ENCODE assay signal across 8 cellular contexts in genomic region chr1:14095001-14095400, GRCh38.
A peak's percentile ranks its signal among the peaks of the same experiment; 100 is the strongest.
DNase-seq lines count a peak whose midpoint lies in the region; ATAC-seq, FAIRE-seq and TF ChIP-seq lines count a peak whose summit lies in the region.

No MANE protein-coding gene starts in this region.

- TF ChIP-seq CTCF in astrocyte of the spinal cord (IDR thresholded peaks at IDR 0.05; ENCODE audit: low read depth, low read length) (peak; percentile 35), neural cell (IDR thresholded peaks at IDR 0.05; ENCODE audit: poor library complexity, severe bottlenecking) (peak; percentile 45)

- H3K27ac Mint-ChIP-seq in T-helper 2 cell treated with Interferon-gamma antibody and Interleukin-4, amounts not matched to agents 5 μg/mL and 100 μg/mL, for 36 hours = no peak overlapping the region
- no peak overlapping the region for H3K27ac Mint-ChIP-seq in activated naive CD4-positive, alpha-beta T cell treated with anti-CD3 and anti-CD28 coated beads, Interleukin-2, amount 50 U/mL, for 72 hours
- no peak overlapping the region for H3K27ac Mint-ChIP-seq in activated T-helper 2 cell treated with anti-CD3 and anti-CD28 coated beads, Interferon-gamma antibody, Interleukin-2, Interleukin-4, amounts not matched to agents 10 μg/mL and 5 μg/mL and 100 μg/mL, durations not matched to agents 14 hours and 24 hours and 36 hours

- no peak overlapping the region for H3K9ac ChIP-seq in neural cell (ENCODE audit: low read length)

- no peaks in the 10 kb centered on the region for H3F3A ChIP-seq in neural cell (ENCODE audit: insufficient read depth, low read length, poor library complexity, severe bottlenecking)

- TF ChIP-seq POLR2A in GM12891 (IDR thresholded peaks at IDR 0.05; ENCODE audit: low read depth, low read length) = no peak

- H4K20me1 ChIP-seq in neural cell (ENCODE audit: insufficient read depth) = no peaks in the 10 kb centered on the region

- no peak overlapping the region for H3K4me2 ChIP-seq in neural cell (ENCODE audit: low read length)

- peaks cover 10% of the 10 kb centered on the region for H3K9me3 Mint-ChIP-seq in T-helper 2 cell treated with Interferon-gamma antibody and Interleukin-4, amounts not matched to agents 5 μg/mL and 100 μg/mL, for 36 hours
- peaks cover 8 to 11% of the 10 kb centered on the region in 2 donors for H3K9me3 Mint-ChIP-seq in activated naive CD4-positive, alpha-beta T cell treated with anti-CD3 and anti-CD28 coated beads, Interleukin-2, amount 50 U/mL, for 72 hours
- H3K9me3 Mint-ChIP-seq in activated T-helper 2 cell treated with anti-CD3 and anti-CD28 coated beads, Interferon-gamma antibody, Interleukin-2, Interleukin-4, amounts not matched to agents 10 μg/mL and 5 μg/mL and 100 μg/mL, durations not matched to agents 14 hours and 24 hours and 36 hours = peaks cover 6% of the 10 kb centered on the region

- in situ Hi-C loops in astrocyte of the spinal cord (cut with HindIII; ENCODE audit: low sequenced_read_pairs) = no loop called here

- H2AFZ ChIP-seq in neural cell (ENCODE audit: low read depth, low read length) = no peak overlapping the region

- intact Hi-C loops in activated T-helper 2 cell treated with anti-CD3 and anti-CD28 coated beads, Interferon-gamma antibody, Interleukin-2, Interleukin-4, amounts not matched to agents 10 μg/mL and 5 μg/mL and 100 μg/mL, durations not matched to agents 14 hours and 24 hours and 36 hours (cut with micrococcal nuclease) = no loop called here

- H3K27me3 Mint-ChIP-seq in T-helper 2 cell treated with Interferon-gamma antibody and Interleukin-4, amounts not matched to agents 5 μg/mL and 100 μg/mL, for 36 hours (ENCODE audit: low read depth) = no peaks in the 10 kb centered on the region
- no peaks in the 10 kb centered on the region for H3K27me3 Mint-ChIP-seq in activated T-helper 2 cell treated with anti-CD3 and anti-CD28 coated beads, Interferon-gamma antibody, Interleukin-2, Interleukin-4, amounts not matched to agents 10 μg/mL and 5 μg/mL and 100 μg/mL, durations not matched to agents 14 hours and 24 hours and 36 hours (ENCODE audit: low read depth)

- H3K9me3 ChIP-seq in neural cell (ENCODE audit: low read length) = no peaks in the 10 kb centered on the region

- H3K9me2 ChIP-seq in neural cell (ENCODE audit: insufficient read depth, low read length) = no peaks in the 10 kb centered on the region

- H3K36me3 ChIP-seq in neural cell (ENCODE audit: insufficient read depth, low read length) = no peaks in the 10 kb centered on the region

- FAIRE-seq in GM12891 (lab: Jason Lieb, UNC) = no peak

- peak; percentile 13 for DNase-seq in GM12891 (ENCODE audit: insufficient read length, low spot score)
- peak; percentile 34 for DNase-seq in NCI-H1105 (lab: John Stamatoyannopoulos, UW)
- peak; percentile 7 for DNase-seq in astrocyte of the spinal cord (ENCODE audit: low read depth, low spot score)
- DNase-seq in T-helper 2 cell treated with Interferon-gamma antibody and Interleukin-4, amounts not matched to agents 5 μg/mL and 100 μg/mL, for 36 hours (ENCODE audit: low spot score) = no peak
- no peak for DNase-seq in activated naive CD4-positive, alpha-beta T cell treated with anti-CD3 and anti-CD28 coated beads, Interleukin-2, amount 50 U/mL, for 72 hours (ENCODE audit: low spot score in 2 of 2)
- DNase-seq in activated T-helper 2 cell treated with anti-CD3 and anti-CD28 coated beads, Interferon-gamma antibody, Interleukin-2, Interleukin-4, amounts not matched to agents 10 μg/mL and 5 μg/mL and 100 μg/mL, durations not matched to agents 14 hours and 24 hours and 36 hours (ENCODE audit: low spot score) = no peak

- peak; percentile 55 for TF ChIP-seq RAD21 in neural cell (conservative IDR thresholded peaks at IDR 0.05)

- no peaks in the 10 kb centered on the region for H3K4me1 Mint-ChIP-seq in T-helper 2 cell treated with Interferon-gamma antibody and Interleukin-4, amounts not matched to agents 5 μg/mL and 100 μg/mL, for 36 hours (ENCODE audit: low read depth)
- H3K4me1 Mint-ChIP-seq in activated T-helper 2 cell treated with anti-CD3 and anti-CD28 coated beads, Interferon-gamma antibody, Interleukin-2, Interleukin-4, amounts not matched to agents 10 μg/mL and 5 μg/mL and 100 μg/mL, durations not matched to agents 14 hours and 24 hours and 36 hours (ENCODE audit: low read depth) = no peaks in the 10 kb centered on the region

- no peaks in the 10 kb centered on the region for H3K36me3 Mint-ChIP-seq in T-helper 2 cell treated with Interferon-gamma antibody and Interleukin-4, amounts not matched to agents 5 μg/mL and 100 μg/mL, for 36 hours (ENCODE audit: low read depth)
- H3K36me3 Mint-ChIP-seq in activated naive CD4-positive, alpha-beta T cell treated with anti-CD3 and anti-CD28 coated beads, Interleukin-2, amount 50 U/mL, for 72 hours = peaks cover 6 to 12% of the 10 kb centered on the region in 2 donors
- no peaks in the 10 kb centered on the region for H3K36me3 Mint-ChIP-seq in activated T-helper 2 cell treated with anti-CD3 and anti-CD28 coated beads, Interferon-gamma antibody, Interleukin-2, Interleukin-4, amounts not matched to agents 10 μg/mL and 5 μg/mL and 100 μg/mL, durations not matched to agents 14 hours and 24 hours and 36 hours (ENCODE audit: low read depth)

- no peak overlapping the region for H3K4me3 ChIP-seq in astrocyte of the spinal cord (ENCODE audit: low read depth, low read length)
- H3K4me3 ChIP-seq in neural cell (ENCODE audit: low read length) = no peak overlapping the region

- H3K27me3 ChIP-seq in neural cell (ENCODE audit: insufficient read depth, low read depth, low read length) = no peaks in the 10 kb centered on the region

- H3K27ac ChIP-seq in neural cell (ENCODE audit: low read length) = no peak overlapping the region

- no peak for ATAC-seq in HG02642 (IDR thresholded peaks at IDR 0.05; ENCODE audit: poor library complexity, unreplicated experiment)
- no peak for ATAC-seq in activated naive CD4-positive, alpha-beta T cell treated with anti-CD3 and anti-CD28 coated beads, Interleukin-2, amount 50 U/mL, for 72 hours

- H3K79me2 ChIP-seq in neural cell (replicated peaks; ENCODE audit: insufficient read depth, low read length) = no peaks in the 10 kb centered on the region

- no peak overlapping the region for H3K4me3 Mint-ChIP-seq in T-helper 2 cell treated with Interferon-gamma antibody and Interleukin-4, amounts not matched to agents 5 μg/mL and 100 μg/mL, for 36 hours
- H3K4me3 Mint-ChIP-seq in activated T-helper 2 cell treated with anti-CD3 and anti-CD28 coated beads, Interferon-gamma antibody, Interleukin-2, Interleukin-4, amounts not matched to agents 10 μg/mL and 5 μg/mL and 100 μg/mL, durations not matched to agents 14 hours and 24 hours and 36 hours (ENCODE audit: low read depth) = no peak overlapping the region

- TF ChIP-seq EP300 in neural cell (conservative IDR thresholded peaks at IDR 0.05; ENCODE audit: poor library complexity, severe bottlenecking) = no peak

TF ChIP-seq in GM12891, 5 proteins besides CTCF, POLR2A, EP300 and RAD21:
- TF ChIP-seq TAF1 (IDR thresholded peaks at IDR 0.05; ENCODE audit: low read depth, low read length) = no peak
- TF ChIP-seq PAX5 (IDR thresholded peaks at IDR 0.05; ENCODE audit: insufficient read depth, low read length, severe bottlenecking) = no peak
- TF ChIP-seq SPI1 (IDR thresholded peaks at IDR 0.05; ENCODE audit: low read depth, low read length) = no peak
- TF ChIP-seq POLR2AphosphoS5 (IDR thresholded peaks at IDR 0.05; ENCODE audit: low read depth, low read length) = no peak

TF ChIP-seq in neural cell, 6 proteins besides CTCF, POLR2A, EP300 and RAD21:
- TF ChIP-seq TAF1 (IDR thresholded peaks at IDR 0.05; ENCODE audit: low read depth) = no peak
- TF ChIP-seq REST (IDR thresholded peaks at IDR 0.05; ENCODE audit: borderline replicate concordance) = no peak
- TF ChIP-seq POLR2AphosphoS5 (IDR thresholded peaks at IDR 0.05) = no peak
- TF ChIP-seq MXI1 (conservative IDR thresholded peaks at IDR 0.05; ENCODE audit: poor library complexity, severe bottlenecking) = no peak
- TF ChIP-seq SMC3 (conservative IDR thresholded peaks at IDR 0.05; ENCODE audit: poor library complexity) = peak; percentile 30
- TF ChIP-seq EZH2 (IDR thresholded peaks at IDR 0.05; ENCODE audit: borderline replicate concordance, insufficient read depth, low read length, poor library complexity, severe bottlenecking) = no peak

Comparison
In these comparisons a context has a peak if more than half of its experiments do, and no peak if none do; other contexts are left out.
1. DNase-seq: peak in GM12891 (single experiment), NCI-H1105 (single experiment) and astrocyte of the spinal cord (single experiment); none in T-helper 2 cell treated with Interferon-gamma antibody and Interleukin-4, amounts not matched to agents 5 μg/mL and 100 μg/mL, for 36 hours (single experiment), activated naive CD4-positive, alpha-beta T cell treated with anti-CD3 and anti-CD28 coated beads, Interleukin-2, amount 50 U/mL, for 72 hours (0 of 2) and activated T-helper 2 cell treated with anti-CD3 and anti-CD28 coated beads, Interferon-gamma antibody, Interleukin-2, Interleukin-4, amounts not matched to agents 10 μg/mL and 5 μg/mL and 100 μg/mL, durations not matched to agents 14 hours and 24 hours and 36 hours (single experiment).